Comparison of ENCODE assay signal across 1 cellular context in the genomic region with DNA sequence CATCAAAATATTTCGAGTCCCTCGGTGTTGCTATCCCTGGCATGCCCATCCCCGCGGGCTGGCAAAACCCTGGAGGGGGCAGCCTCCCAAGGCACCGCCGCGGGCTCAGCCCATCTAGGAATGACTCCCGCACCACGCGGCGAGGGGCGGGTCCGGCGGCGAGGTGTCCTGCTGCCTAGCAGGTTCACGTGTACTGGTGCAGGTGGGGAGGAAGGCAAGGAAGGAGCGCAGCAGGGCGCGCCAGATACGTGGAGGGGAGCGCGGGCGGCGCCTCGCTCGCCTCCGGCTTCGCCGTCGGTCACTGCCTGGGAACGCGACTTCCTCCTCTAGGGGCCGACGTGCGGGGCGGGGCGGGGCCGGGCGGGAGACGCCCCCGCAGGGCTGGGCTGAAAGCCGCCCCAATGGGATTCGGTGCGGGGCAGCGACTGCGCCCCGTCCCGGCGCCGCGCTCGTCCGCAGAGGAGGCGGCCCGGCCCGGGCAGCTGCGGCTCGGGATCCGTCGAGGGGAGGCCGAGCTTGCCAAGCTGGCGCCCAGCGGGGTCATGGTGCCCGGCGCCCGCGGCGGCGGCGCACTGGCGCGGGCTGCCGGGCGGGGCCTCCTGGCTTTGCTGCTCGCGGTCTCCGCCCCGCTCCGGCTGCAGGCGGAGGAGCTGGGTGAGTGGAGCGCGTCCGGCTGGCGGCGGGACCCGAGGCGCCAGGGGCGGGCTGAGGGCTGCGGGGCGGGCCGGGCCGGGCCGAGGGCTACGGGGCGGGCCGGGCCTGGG.
TF ChIP-seq lines count a peak whose summit lies in the region.

TSS of gene DCBLD1 (plus strand) at position 435 of the 764 bp plus-strand sequence. CDS start at position 543, 108 bp downstream.

TF ChIP-seq in HEK293, 187 proteins besides CTCF, POLR2A, EP300 and RAD21 (continued from another document and continues in another):
- TF ChIP-seq ZBTB1 (tag by site-specific recombination; IDR thresholded peaks at IDR 0.05), result no peak
- TF ChIP-seq ZFP3 (tag by site-specific recombination; IDR thresholded peaks at IDR 0.05; ENCODE audit: low read depth), result no peak
- no peak for TF ChIP-seq ZNF37A (tag by site-specific recombination; IDR thresholded peaks at IDR 0.05)
- TF ChIP-seq, protein P1, sequence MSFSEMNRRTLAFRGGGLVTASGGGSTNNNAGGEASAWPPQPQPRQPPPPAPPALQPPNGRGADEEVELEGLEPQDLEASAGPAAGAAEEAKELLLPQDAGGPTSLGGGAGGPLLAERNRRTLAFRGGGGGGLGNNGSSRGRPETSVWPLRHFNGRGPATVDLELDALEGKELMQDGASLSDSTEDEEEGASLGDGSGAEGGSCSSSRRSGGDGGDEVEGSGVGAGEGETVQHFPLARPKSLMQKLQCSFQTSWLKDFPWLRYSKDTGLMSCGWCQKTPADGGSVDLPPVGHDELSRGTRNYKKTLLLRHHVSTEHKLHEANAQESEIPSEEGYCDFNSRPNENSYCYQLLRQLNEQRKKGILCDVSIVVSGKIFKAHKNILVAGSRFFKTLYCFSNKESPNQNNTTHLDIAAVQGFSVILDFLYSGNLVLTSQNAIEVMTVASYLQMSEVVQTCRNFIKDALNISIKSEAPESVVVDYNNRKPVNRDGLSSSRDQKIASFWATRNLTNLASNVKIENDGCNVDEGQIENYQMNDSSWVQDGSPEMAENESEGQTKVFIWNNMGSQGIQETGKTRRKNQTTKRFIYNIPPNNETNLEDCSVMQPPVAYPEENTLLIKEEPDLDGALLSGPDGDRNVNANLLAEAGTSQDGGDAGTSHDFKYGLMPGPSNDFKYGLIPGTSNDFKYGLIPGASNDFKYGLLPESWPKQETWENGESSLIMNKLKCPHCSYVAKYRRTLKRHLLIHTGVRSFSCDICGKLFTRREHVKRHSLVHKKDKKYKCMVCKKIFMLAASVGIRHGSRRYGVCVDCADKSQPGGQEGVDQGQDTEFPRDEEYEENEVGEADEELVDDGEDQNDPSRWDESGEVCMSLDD (tag by site-specific recombination; IDR thresholded peaks at IDR 0.05), result no peak
- TF ChIP-seq ZXDB (tag by site-specific recombination; IDR thresholded peaks at IDR 0.05), result no peak
- TF ChIP-seq, protein P2, sequence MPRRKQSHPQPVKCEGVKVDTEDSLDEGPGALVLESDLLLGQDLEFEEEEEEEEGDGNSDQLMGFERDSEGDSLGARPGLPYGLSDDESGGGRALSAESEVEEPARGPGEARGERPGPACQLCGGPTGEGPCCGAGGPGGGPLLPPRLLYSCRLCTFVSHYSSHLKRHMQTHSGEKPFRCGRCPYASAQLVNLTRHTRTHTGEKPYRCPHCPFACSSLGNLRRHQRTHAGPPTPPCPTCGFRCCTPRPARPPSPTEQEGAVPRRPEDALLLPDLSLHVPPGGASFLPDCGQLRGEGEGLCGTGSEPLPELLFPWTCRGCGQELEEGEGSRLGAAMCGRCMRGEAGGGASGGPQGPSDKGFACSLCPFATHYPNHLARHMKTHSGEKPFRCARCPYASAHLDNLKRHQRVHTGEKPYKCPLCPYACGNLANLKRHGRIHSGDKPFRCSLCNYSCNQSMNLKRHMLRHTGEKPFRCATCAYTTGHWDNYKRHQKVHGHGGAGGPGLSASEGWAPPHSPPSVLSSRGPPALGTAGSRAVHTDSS (tag by site-specific recombination; IDR thresholded peaks at IDR 0.05), result no peak
- TF ChIP-seq ZNF423 (tag by site-specific recombination; IDR thresholded peaks at IDR 0.05), result no peak
- TF ChIP-seq ZNF792 (tag by site-specific recombination; IDR thresholded peaks at IDR 0.05), result no peak
- TF ChIP-seq ZNF48 (tag by site-specific recombination; IDR thresholded peaks at IDR 0.05), result no peak
- no peak for TF ChIP-seq PRDM2 (tag by site-specific recombination; IDR thresholded peaks at IDR 0.05; ENCODE audit: borderline replicate concordance)
- TF ChIP-seq GLIS1 (tag by site-specific recombination; IDR thresholded peaks at IDR 0.05), result peak; percentile 68
- TF ChIP-seq ZNF677 (tag by site-specific recombination; IDR thresholded peaks at IDR 0.05), result no peak
- TF ChIP-seq, protein P3, sequence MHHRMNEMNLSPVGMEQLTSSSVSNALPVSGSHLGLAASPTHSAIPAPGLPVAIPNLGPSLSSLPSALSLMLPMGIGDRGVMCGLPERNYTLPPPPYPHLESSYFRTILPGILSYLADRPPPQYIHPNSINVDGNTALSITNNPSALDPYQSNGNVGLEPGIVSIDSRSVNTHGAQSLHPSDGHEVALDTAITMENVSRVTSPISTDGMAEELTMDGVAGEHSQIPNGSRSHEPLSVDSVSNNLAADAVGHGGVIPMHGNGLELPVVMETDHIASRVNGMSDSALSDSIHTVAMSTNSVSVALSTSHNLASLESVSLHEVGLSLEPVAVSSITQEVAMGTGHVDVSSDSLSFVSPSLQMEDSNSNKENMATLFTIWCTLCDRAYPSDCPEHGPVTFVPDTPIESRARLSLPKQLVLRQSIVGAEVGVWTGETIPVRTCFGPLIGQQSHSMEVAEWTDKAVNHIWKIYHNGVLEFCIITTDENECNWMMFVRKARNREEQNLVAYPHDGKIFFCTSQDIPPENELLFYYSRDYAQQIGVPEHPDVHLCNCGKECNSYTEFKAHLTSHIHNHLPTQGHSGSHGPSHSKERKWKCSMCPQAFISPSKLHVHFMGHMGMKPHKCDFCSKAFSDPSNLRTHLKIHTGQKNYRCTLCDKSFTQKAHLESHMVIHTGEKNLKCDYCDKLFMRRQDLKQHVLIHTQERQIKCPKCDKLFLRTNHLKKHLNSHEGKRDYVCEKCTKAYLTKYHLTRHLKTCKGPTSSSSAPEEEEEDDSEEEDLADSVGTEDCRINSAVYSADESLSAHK (tag by site-specific recombination; IDR thresholded peaks at IDR 0.05), result no peak; the same call in 1 of the 2 replicates
- TF ChIP-seq ZNF19 (tag by site-specific recombination; IDR thresholded peaks at IDR 0.05; ENCODE audit: low read depth), result no peak
- TF ChIP-seq ZBTB49 (tag by site-specific recombination; IDR thresholded peaks at IDR 0.05; ENCODE audit: low read depth), result no peak
- TF ChIP-seq FEZF1 (tag by site-specific recombination; IDR thresholded peaks at IDR 0.05), result no peak
- no peak for TF ChIP-seq ZNF311 (tag by site-specific recombination; IDR thresholded peaks at IDR 0.05; ENCODE audit: borderline replicate concordance)
- TF ChIP-seq OVOL3 (tag by site-specific recombination; IDR thresholded peaks at IDR 0.05), result no peak
- no peak for TF ChIP-seq REPIN1 (tag by site-specific recombination; IDR thresholded peaks at IDR 0.05; ENCODE audit: low read depth)
- no peak for TF ChIP-seq MYNN (tag by site-specific recombination; IDR thresholded peaks at IDR 0.05; ENCODE audit: borderline replicate concordance)
- TF ChIP-seq ZNF223 (tag by site-specific recombination; IDR thresholded peaks at IDR 0.05), result no peak
- TF ChIP-seq TRIM28 (IDR thresholded peaks at IDR 0.05; ENCODE audit: borderline replicate concordance, low read length), result no peak
- TF ChIP-seq SP3 (tag by site-specific recombination; IDR thresholded peaks at IDR 0.05), result peak; percentile 77
- TF ChIP-seq ZNF433 (tag by site-specific recombination; IDR thresholded peaks at IDR 0.05; ENCODE audit: low read depth), result no peak
- 0 out of 2 replicates have a peak, but pooled peaks have one; percentile 41 for TF ChIP-seq ZNF501 (tag by site-specific recombination; IDR thresholded peaks at IDR 0.05)
- no peak for TF ChIP-seq MEIS1 (CRISPR knock-in tag; IDR thresholded peaks at IDR 0.05; ENCODE audit: borderline replicate concordance)
- TF ChIP-seq, protein P4, sequence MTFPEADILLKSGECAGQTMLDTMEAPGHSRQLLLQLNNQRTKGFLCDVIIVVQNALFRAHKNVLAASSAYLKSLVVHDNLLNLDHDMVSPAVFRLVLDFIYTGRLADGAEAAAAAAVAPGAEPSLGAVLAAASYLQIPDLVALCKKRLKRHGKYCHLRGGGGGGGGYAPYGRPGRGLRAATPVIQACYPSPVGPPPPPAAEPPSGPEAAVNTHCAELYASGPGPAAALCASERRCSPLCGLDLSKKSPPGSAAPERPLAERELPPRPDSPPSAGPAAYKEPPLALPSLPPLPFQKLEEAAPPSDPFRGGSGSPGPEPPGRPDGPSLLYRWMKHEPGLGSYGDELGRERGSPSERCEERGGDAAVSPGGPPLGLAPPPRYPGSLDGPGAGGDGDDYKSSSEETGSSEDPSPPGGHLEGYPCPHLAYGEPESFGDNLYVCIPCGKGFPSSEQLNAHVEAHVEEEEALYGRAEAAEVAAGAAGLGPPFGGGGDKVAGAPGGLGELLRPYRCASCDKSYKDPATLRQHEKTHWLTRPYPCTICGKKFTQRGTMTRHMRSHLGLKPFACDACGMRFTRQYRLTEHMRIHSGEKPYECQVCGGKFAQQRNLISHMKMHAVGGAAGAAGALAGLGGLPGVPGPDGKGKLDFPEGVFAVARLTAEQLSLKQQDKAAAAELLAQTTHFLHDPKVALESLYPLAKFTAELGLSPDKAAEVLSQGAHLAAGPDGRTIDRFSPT (tag by site-specific recombination; IDR thresholded peaks at IDR 0.05), result no peak; the same call in 1 of the 2 replicates
- no peak for TF ChIP-seq ZNF704 (tag by site-specific recombination; IDR thresholded peaks at IDR 0.05)
- TF ChIP-seq ZNF24 (tag by site-specific recombination; IDR thresholded peaks at IDR 0.05), result peak; percentile 90
- no peak for TF ChIP-seq ZNF776 (tag by site-specific recombination; IDR thresholded peaks at IDR 0.05; ENCODE audit: borderline replicate concordance)
- peak; percentile 60; the same call in 1 of the 2 replicates for TF ChIP-seq ZEB2 (tag by site-specific recombination; IDR thresholded peaks at IDR 0.05)
- TF ChIP-seq, protein P5, sequence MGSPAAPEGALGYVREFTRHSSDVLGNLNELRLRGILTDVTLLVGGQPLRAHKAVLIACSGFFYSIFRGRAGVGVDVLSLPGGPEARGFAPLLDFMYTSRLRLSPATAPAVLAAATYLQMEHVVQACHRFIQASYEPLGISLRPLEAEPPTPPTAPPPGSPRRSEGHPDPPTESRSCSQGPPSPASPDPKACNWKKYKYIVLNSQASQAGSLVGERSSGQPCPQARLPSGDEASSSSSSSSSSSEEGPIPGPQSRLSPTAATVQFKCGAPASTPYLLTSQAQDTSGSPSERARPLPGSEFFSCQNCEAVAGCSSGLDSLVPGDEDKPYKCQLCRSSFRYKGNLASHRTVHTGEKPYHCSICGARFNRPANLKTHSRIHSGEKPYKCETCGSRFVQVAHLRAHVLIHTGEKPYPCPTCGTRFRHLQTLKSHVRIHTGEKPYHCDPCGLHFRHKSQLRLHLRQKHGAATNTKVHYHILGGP (tag by site-specific recombination; IDR thresholded peaks at IDR 0.05), result no peak
- no peak for TF ChIP-seq ZNF404 (tag by site-specific recombination; IDR thresholded peaks at IDR 0.05)
